Comparison of ENCODE assay signal across 26 cellular contexts in the genomic region with DNA sequence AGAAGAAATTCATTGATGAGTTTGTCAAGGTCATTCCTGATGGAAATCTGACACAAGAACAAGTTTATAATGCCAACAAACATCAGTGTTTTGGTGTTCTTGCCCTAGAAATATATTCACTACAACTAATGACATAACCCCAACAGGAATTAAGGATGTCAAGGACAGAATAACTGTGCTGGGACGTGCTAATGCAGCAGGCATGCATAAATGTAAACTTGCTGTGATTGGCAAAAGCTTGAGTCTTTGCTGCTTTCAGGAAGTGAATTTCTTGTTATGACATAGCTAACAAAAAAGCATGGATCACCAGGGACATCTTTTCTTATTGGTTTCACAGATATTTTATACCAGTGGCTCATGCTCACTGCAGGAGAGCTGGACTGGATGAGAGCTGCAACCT.
"Had no signal": no experiment of that assay in that cellular context is flagged by ENCODE, and none has a peak within 500 bp of the region (broad histone marks: within the 10 kb centered on the region; RNA-seq: fewer than 3 reads in every experiment).

No MANE protein-coding gene starts in this region.

- H3K4me1 ChIP-seq: left ventricle myocardium inferior, pancreas, prostate gland, uterus had no signal

- H3K36me3 ChIP-seq: left ventricle myocardium inferior, pancreas, prostate gland, spleen, tibial nerve, uterus had no signal

- FAIRE-seq: islet of Langerhans, kidney, pancreas had no signal

- H3K27ac ChIP-seq: left ventricle myocardium inferior, pancreas, prostate gland, skin epidermis, spleen, tibial nerve, uterus had no signal

- H3K27ac Mint-ChIP-seq: naive thymus-derived CD4-positive, alpha-beta T cell; natural killer cell treated with Interleukin-12 subunit alpha and Interleukin-12 subunit beta and Interleukin-15 and Interleukin-18, amount 100 ng/mL, for 72 hours; stimulated activated memory B cell treated with anti-CD40 and anti-IgM and Interleukin-4, amounts not matched to agents 10 μg/mL and 1 μg/mL and 100 μg/mL, for 72 hours; stimulated activated naive CD8-positive, alpha-beta T cell treated with anti-CD3 and anti-CD28 coated beads, Interleukin-15, amount 100 ng/mL, for 72 hours; type B pancreatic cell had no signal

- H3K9me3 Mint-ChIP-seq: natural killer cell treated with Interleukin-12 subunit alpha and Interleukin-12 subunit beta and Interleukin-15 and Interleukin-18, amount 100 ng/mL, for 72 hours had no signal

- H3K4me1 Mint-ChIP-seq: stimulated activated naive CD8-positive, alpha-beta T cell treated with anti-CD3 and anti-CD28 coated beads, Interleukin-15, amount 100 ng/mL, for 72 hours had no signal

- H3K4me3 Mint-ChIP-seq: naive thymus-derived CD4-positive, alpha-beta T cell; natural killer cell treated with Interleukin-12 subunit alpha and Interleukin-12 subunit beta and Interleukin-15 and Interleukin-18, amount 100 ng/mL, for 72 hours; stimulated activated memory B cell treated with anti-CD40 and anti-IgM and Interleukin-4, amounts not matched to agents 10 μg/mL and 1 μg/mL and 100 μg/mL, for 72 hours; stimulated activated naive CD8-positive, alpha-beta T cell treated with anti-CD3 and anti-CD28 coated beads, Interleukin-15, amount 100 ng/mL, for 72 hours; type B pancreatic cell had no signal

- H3K4me3 ChIP-seq: left ventricle myocardium inferior, lung, mucosa of descending colon, pancreas, prostate gland, skin epidermis, spleen, tibial nerve, uterus had no signal

- H3K9me3 ChIP-seq: mucosa of descending colon, pancreas, prostate gland, uterus had no signal

- DNase-seq: hippocampal formation; kidney; left ventricle myocardium inferior; midbrain; mucosa of descending colon; naive thymus-derived CD4-positive, alpha-beta T cell; nucleus accumbens; pancreas; posterior cingulate gyrus; retina; right cardiac atrium; spleen; stimulated activated CD4-positive, alpha-beta T cell treated with anti-CD3 and anti-CD28 coated beads, Interleukin-4, amount 100 ng/mL, for 4 hours; stimulated activated CD8-positive, alpha-beta memory T cell treated with anti-CD3 and anti-CD28 coated beads, Interleukin-4, amount 100 ng/mL, for 48 hours; stimulated activated naive CD4-positive, alpha-beta T cell treated with Interleukin-2 at 50 U/mL for 16 hours; stimulated activated naive CD8-positive, alpha-beta T cell treated with anti-CD3 and anti-CD28 coated beads, Interleukin-15, amount 100 ng/mL, for 72 hours; substantia nigra; uterus had no signal

- H3K27me3 Mint-ChIP-seq: stimulated activated memory B cell treated with anti-CD40 and anti-IgM and Interleukin-4, amounts not matched to agents 10 μg/mL and 1 μg/mL and 100 μg/mL, for 72 hours; stimulated activated naive CD8-positive, alpha-beta T cell treated with anti-CD3 and anti-CD28 coated beads, Interleukin-15, amount 100 ng/mL, for 72 hours; type B pancreatic cell had no signal

- H3K27me3 ChIP-seq: pancreas, spleen, tibial nerve, uterus had no signal

- H3K36me3 Mint-ChIP-seq: natural killer cell treated with Interleukin-12 subunit alpha and Interleukin-12 subunit beta and Interleukin-15 and Interleukin-18, amount 100 ng/mL, for 72 hours; stimulated activated memory B cell treated with anti-CD40 and anti-IgM and Interleukin-4, amounts not matched to agents 10 μg/mL and 1 μg/mL and 100 μg/mL, for 72 hours; type B pancreatic cell had no signal
